In the genomic region with DNA sequence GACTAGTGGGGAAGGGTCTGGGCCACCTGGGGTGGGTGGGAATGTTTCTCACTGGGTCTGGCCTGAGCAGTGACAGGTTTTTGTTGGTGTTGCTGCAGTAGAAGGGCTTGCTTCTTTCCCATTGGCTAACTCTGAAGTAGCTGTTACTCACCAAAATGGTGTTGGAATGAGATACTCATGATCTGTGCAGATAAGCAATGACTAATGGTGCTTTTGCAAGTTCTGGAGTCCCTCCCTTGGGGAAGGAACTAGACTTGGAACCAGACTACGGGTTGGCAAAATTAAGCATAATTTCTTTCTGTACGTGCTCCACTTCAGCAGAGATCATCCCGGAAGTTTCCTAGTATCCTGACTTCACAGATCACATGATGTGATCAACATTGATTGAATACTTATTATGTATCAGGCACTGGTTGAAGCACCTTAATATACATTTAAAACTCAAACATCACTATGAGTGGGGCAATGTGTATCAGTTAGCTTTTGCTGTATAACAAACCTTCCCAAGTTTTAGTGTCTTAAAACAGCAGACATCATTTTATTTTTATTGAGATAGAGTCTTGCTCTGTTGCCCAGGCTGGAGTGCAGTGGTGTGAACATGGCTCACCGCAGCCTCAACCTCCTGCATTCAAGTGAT, we compare ENCODE assay signal across 21 cellular contexts. TPM values are rescaled to one million over a fixed set of nuclear protein-coding genes. Genes with fewer than 3 reads are reported as not detected.
DNase-seq lines count a peak whose midpoint lies in the region; ATAC-seq, FAIRE-seq and TF ChIP-seq lines count a peak whose summit lies in the region.
"Had no signal": no experiment of that assay in that cellular context is flagged by ENCODE, and none has a peak within 500 bp of the region (broad histone marks: within the 10 kb centered on the region; RNA-seq: fewer than 3 reads in every experiment).

No MANE protein-coding gene starts in this region.

- H3K36me3 Mint-ChIP-seq in CD8-positive, alpha-beta memory T cell = peaks cover 0 to 4% (median 0%) of the 10 kb centered on the region in 3 donors
- H3K36me3 Mint-ChIP-seq: IgD-negative memory B cell had no signal

- 33% methylated on average over 4 of the region's 4 CpGs for WGBS in K562 (ENCODE audit: insufficient coverage, low coverage, missing lambda C conversion rate)

- H3K4me1 Mint-ChIP-seq in CD8-positive, alpha-beta memory T cell = no peaks in the 10 kb centered on the region

- H3K9ac ChIP-seq in K562 (ENCODE audit: insufficient read depth in 1 of 2, low read depth in 2 of 2, low read length in 2 of 2) (no peak overlapping the region), keratinocyte (ENCODE audit: control insufficient read depth, extremely low read depth, insufficient read depth, low read length) (no peak overlapping the region)
- H3K9ac ChIP-seq: BLaER1 treated with 17β-estradiol and CSF1 and Interleukin-3, amounts not matched to agents 10 nM and 100 nM had no signal

- H4K20me1 ChIP-seq in K562 (replicated peaks; ENCODE audit: control insufficient read depth, insufficient read depth, low read length) (no peaks in the 10 kb centered on the region), keratinocyte (ENCODE audit: control insufficient read depth, extremely low read depth, insufficient read depth, low read length) (no peaks in the 10 kb centered on the region)
- H4K20me1 ChIP-seq: BLaER1 treated with 17β-estradiol and CSF1 and Interleukin-3, amounts not matched to agents 10 nM and 100 nM had no signal

- no peaks in the 10 kb centered on the region for H3K4me1 ChIP-seq in CD8-positive, alpha-beta memory T cell (ENCODE audit: insufficient read depth, low read length)
- H3K4me1 ChIP-seq in K562 (replicated peaks in 1 of 2; ENCODE audit: control insufficient read depth in 2 of 2, insufficient read depth in 2 of 2, low read length in 2 of 2) (peaks cover 7 to 20% of the 10 kb centered on the region in 2 experiments; a peak in 3 of 5 replicates), keratinocyte (ENCODE audit: control insufficient read depth, extremely low read depth, insufficient read depth, low read length) (no peaks in the 10 kb centered on the region), right atrium auricular region (no peaks in the 10 kb centered on the region)
- H3K4me1 ChIP-seq: body of pancreas, pancreas had no signal

- peak overlapping the region; percentile 2 for H3K27ac ChIP-seq in CD8-positive, alpha-beta memory T cell (ENCODE audit: low read depth, low read length)
- peak overlapping the region; percentile 57; the same call in 2 of the 3 replicates for H3K27ac ChIP-seq in K562 (ENCODE audit: extremely low read depth, low read depth, low read length)
- no peak overlapping the region for H3K27ac ChIP-seq in keratinocyte (ENCODE audit: control insufficient read depth, insufficient read depth, low read length)
- H3K27ac ChIP-seq in right atrium auricular region = no peak overlapping the region
- H3K27ac ChIP-seq: BLaER1 treated with 17β-estradiol and CSF1 and Interleukin-3, amounts not matched to agents 10 nM and 100 nM; body of pancreas; pancreas; VCaP had no signal

- H3K79me2 ChIP-seq in K562 (ENCODE audit: control insufficient read depth, insufficient read depth, low read length) (no peaks in the 10 kb centered on the region), keratinocyte (ENCODE audit: control insufficient read depth, insufficient read depth, low read length) (no peaks in the 10 kb centered on the region)

- no peak for DNase-seq in CD8-positive, alpha-beta memory T cell
- peak; percentile 23 for DNase-seq in LHCN-M2 (ENCODE audit: low read depth)
- DNase-seq in K562 (ENCODE audit: extremely low read depth in 1 of 4, low spot score in 3 of 4) = peak; percentile 73 to 84 (median 80)
- DNase-seq in keratinocyte (ENCODE audit: low read depth, low spot score) = peak; percentile 75
- DNase-seq in superior temporal gyrus (ENCODE audit: extremely low spot score) = no peak
- no peak for DNase-seq in right atrium auricular region (ENCODE audit: low spot score)
- DNase-seq: activated CD8-positive, alpha-beta memory T cell treated with anti-CD3 and anti-CD28 coated beads for 24 hours; body of pancreas; effector memory CD4-positive, alpha-beta T cell; kidney; NCI-H1436; NCI-H345; pancreas; stimulated activated CD4-positive, alpha-beta T cell treated with anti-CD3 and anti-CD28 coated beads, Interleukin-12 subunit alpha, Interleukin-12 subunit beta, amount 100 ng/mL, for 4 hours had no signal

- dilution Hi-C loops in keratinocyte (cut with MboI; ENCODE audit: extremely low pct_ligation_motif_present, low sequenced_read_pairs) = no loop called here

- no peaks in the 10 kb centered on the region for H3K9me3 Mint-ChIP-seq in CD8-positive, alpha-beta memory T cell

- TF ChIP-seq RAD21 in K562 (CRISPR knock-in tag; conservative IDR thresholded peaks at IDR 0.05 in 1 of 2, IDR thresholded peaks at IDR 0.05 in 1 of 2) = no peak

- peak; percentile 78 for TF ChIP-seq EP300 in K562 (IDR thresholded peaks at IDR 0.05; ENCODE audit: low read length)

- no TSS peak for BruUV-seq in K562 (replicated peaks; lab: Mats Ljungman, UMichigan)

- ATAC-seq in K562 (peak; percentile 96), HG03045 (IDR thresholded peaks at IDR 0.05; ENCODE audit: unreplicated experiment) (no peak), HG03521 (IDR thresholded peaks at IDR 0.05; ENCODE audit: unreplicated experiment) (no peak)
- ATAC-seq: body of pancreas, pancreas had no signal

- H3K4me2 ChIP-seq in K562 (ENCODE audit: insufficient read depth, low read length) (peak overlapping the region; percentile 0; the same call in 1 of the 2 replicates), keratinocyte (ENCODE audit: control insufficient read depth, extremely low read depth, insufficient read depth, low read depth, low read length) (peak overlapping the region; percentile 41)

- H3K4me3 Mint-ChIP-seq in CD8-positive, alpha-beta memory T cell = no peak overlapping the region
- H3K4me3 Mint-ChIP-seq: IgD-negative memory B cell had no signal

- H3K36me3 ChIP-seq in CD8-positive, alpha-beta memory T cell (ENCODE audit: insufficient read depth, low read length) = no peaks in the 10 kb centered on the region
- H3K36me3 ChIP-seq in K562 (ENCODE audit: control insufficient read depth, insufficient read depth, low read length) = no peaks in the 10 kb centered on the region
- no peaks in the 10 kb centered on the region for H3K36me3 ChIP-seq in keratinocyte (ENCODE audit: control insufficient read depth in 2 of 2, extremely low read depth in 1 of 2, insufficient read depth in 2 of 2, low read length in 2 of 2)
- H3K36me3 ChIP-seq in right atrium auricular region = no peaks in the 10 kb centered on the region
- H3K36me3 ChIP-seq: BLaER1 treated with 17β-estradiol and CSF1 and Interleukin-3, amounts not matched to agents 10 nM and 100 nM; pancreas had no signal

- peak; percentile 92 for FAIRE-seq in K562 (lab: Jason Lieb, UNC)
- peak; percentile 81 for FAIRE-seq in keratinocyte (lab: Jason Lieb, UNC)
- FAIRE-seq: kidney, pancreas had no signal

- in situ Hi-C loops in K562 (cut with MboI) = no loop called here

- TF ChIP-seq CTCF in K562 (IDR thresholded peaks at IDR 0.05 in 2 of 3, conservative IDR thresholded peaks at IDR 0.05 in 1 of 3; ENCODE audit: insufficient read depth in 2 of 3, low read depth in 1 of 3, low read length in 3 of 3) (no peak), keratinocyte (optimal IDR thresholded peaks at IDR 0.05 in 1 of 3, IDR thresholded peaks at IDR 0.05 in 1 of 3, conservative IDR thresholded peaks at IDR 0.05 in 1 of 3; ENCODE audit: extremely low read depth in 1 of 3, insufficient read depth in 2 of 3, low read length in 3 of 3) (no peak), right atrium auricular region (IDR thresholded peaks at IDR 0.05) (no peak)

- H2AFZ ChIP-seq in K562 (ENCODE audit: low read depth, low read length) (peak overlapping the region; percentile 73), keratinocyte (ENCODE audit: control insufficient read depth, low read length) (peak overlapping the region; percentile 33)

- H3K27ac Mint-ChIP-seq in CD8-positive, alpha-beta memory T cell = no peak overlapping the region
- H3K27ac Mint-ChIP-seq: IgD-negative memory B cell had no signal

- H3K9me1 ChIP-seq in K562 (ENCODE audit: control insufficient read depth, insufficient read depth, low read length) (no peaks in the 10 kb centered on the region), keratinocyte (ENCODE audit: control insufficient read depth, extremely low read depth, insufficient read depth, low read length) (no peaks in the 10 kb centered on the region)

- POLR2A ChIA-PET in CD8-positive, alpha-beta memory T cell (lab: Charles Lee) = no interaction called here
- POLR2A ChIA-PET in K562 (lab: Yijun Ruan, JAX) = interaction anchor here (0.5 to 1.0 kb wide), 5 partner anchors 14 to 349 kb away, joined by 3 read pairs; no protein-coding TSS in a partner anchor

- CTCF ChIA-PET in CD8-positive, alpha-beta memory T cell (lab: Charles Lee) = no interaction called here
- CTCF ChIA-PET in K562 (lab: Yijun Ruan, JAX; ENCODE audit: low intra/inter-chr PET ratio) = no interaction called here

- TF ChIP-seq POLR2A in K562 (conservative IDR thresholded peaks at IDR 0.05) = no peak

- H3K27me3 ChIP-seq in CD8-positive, alpha-beta memory T cell (ENCODE audit: insufficient read depth, low read length, poor library complexity, severe bottlenecking) = no peaks in the 10 kb centered on the region
- H3K27me3 ChIP-seq in K562 (ENCODE audit: control insufficient read depth in 2 of 2, insufficient read depth in 2 of 2, low read length in 2 of 2) (no peaks in the 10 kb centered on the region; a peak in 1 of 5 replicates), keratinocyte (ENCODE audit: control insufficient read depth, extremely low read depth, insufficient read depth, low read length) (no peaks in the 10 kb centered on the region), right atrium auricular region (no peaks in the 10 kb centered on the region)
- H3K27me3 ChIP-seq: body of pancreas, pancreas had no signal

- no peaks in the 10 kb centered on the region for H3K9me3 ChIP-seq in CD8-positive, alpha-beta memory T cell (ENCODE audit: low read length)
- H3K9me3 ChIP-seq in K562 (replicated peaks; ENCODE audit: control insufficient read depth, insufficient read depth, low read depth, low read length) = peaks cover 4% of the 10 kb centered on the region; the same call in 1 of the 2 replicates
- H3K9me3 ChIP-seq in keratinocyte (ENCODE audit: control insufficient read depth, low read depth, low read length) = no peaks in the 10 kb centered on the region
- no peaks in the 10 kb centered on the region for H3K9me3 ChIP-seq in right atrium auricular region
- H3K9me3 ChIP-seq: body of pancreas, pancreas had no signal

- H3K4me3 ChIP-seq in CD8-positive, alpha-beta memory T cell (ENCODE audit: low read length) = no peak overlapping the region
- no peak overlapping the region for H3K4me3 ChIP-seq in K562
- H3K4me3 ChIP-seq in keratinocyte (ENCODE audit: control insufficient read depth in 2 of 3, extremely low read depth in 1 of 3, insufficient read depth in 2 of 3, low read depth in 1 of 3, low read length in 3 of 3) = no peak overlapping the region
- no peak overlapping the region for H3K4me3 ChIP-seq in right atrium auricular region
- H3K4me3 ChIP-seq: BLaER1 treated with 17β-estradiol and CSF1 and Interleukin-3, amounts not matched to agents 10 nM and 100 nM; body of pancreas; pancreas had no signal

- intact Hi-C loops in K562 (cut with micrococcal nuclease) = no loop called here

- peaks cover 5 to 40% of the 10 kb centered on the region in 2 donors for H3K27me3 Mint-ChIP-seq in CD8-positive, alpha-beta memory T cell

RNA-seq across cellular contexts. Expression of a gene that starts 30.1 kb away (rescaled TPM):
- total RNA-seq in CD8-positive, alpha-beta memory T cell = not detected
- not detected for polyA plus RNA-seq in CD8-positive, alpha-beta memory T cell
- total RNA-seq in LHCN-M2 (2014; rRNA removed) (not detected in 2 replicates), K562 (2014; rRNA removed) (0.50 and 1.1 TPM in 2 replicates), K562 (2014; rRNA removed; fragmentation: Illumina TruSeq; extraction: Trizol) (0.80 and 0.83 TPM in 2 replicates), K562 (2015; rRNA removed; fragmentation: Illumina TruSeq; extraction: Trizol) (0.76 and 0.87 TPM in 2 replicates), K562 (2021) (0.95 and 1.1 TPM in 2 replicates), right atrium auricular region (not detected)
- polyA plus RNA-seq in LHCN-M2 (2012) = not detected
- total RNA-seq in K562 (2011; cell fraction: chromatin; rRNA removed; ENCODE audit: low replicate concordance) = 0.39 and 0.46 TPM in 2 replicates
- total RNA-seq in K562 (2011; cell fraction: nucleolus; rRNA removed) = 0.33 and 0.39 TPM in 2 replicates
- 0.51 and 0.84 TPM in 2 replicates for total RNA-seq in K562 (2011; cell fraction: nucleoplasm; rRNA removed)
- polyA plus RNA-seq in K562 (2011; rRNA removed) (0.43 and 0.85 TPM in 2 replicates), K562 (2014; fragmentation: Illumina TruSeq; extraction: Trizol) (0.78 and 1.1 TPM in 2 replicates), K562 (2014; fragmentation: Nextera tagmentation; extraction: Ambion mirVana) (under 1 TPM; 0.23 to 0.45 TPM), K562 (2014; rRNA removed) (1.1 and 1.2 TPM in 2 replicates), keratinocyte (0.07 to 0.22 TPM (median 0.20 TPM) in 3 replicates)
- 0.38 and 0.52 TPM in 2 replicates for polyA plus RNA-seq in K562 (2011; cell fraction: cytosol; rRNA removed)
- 0.24 and 1.1 TPM in 2 replicates for polyA plus RNA-seq in K562 (2011; cell fraction: nucleus; rRNA removed)
- 1.2 and 1.9 TPM in 2 replicates for polyA plus RNA-seq in K562 (2012)
- polyA minus RNA-seq in K562 (2011; rRNA and poly(A)+ RNA removed) = 0.21 and 0.67 TPM in 2 replicates
- 0.57 TPM in 1 of 2 replicates, not detected in the other for polyA minus RNA-seq in K562 (2011; cell fraction: cytosol; rRNA and poly(A)+ RNA removed)
- polyA minus RNA-seq in K562 (2011; cell fraction: nucleus; rRNA and poly(A)+ RNA removed) = 0.22 and 0.40 TPM in 2 replicates
- polyA plus RNA-seq in keratinocyte (2011; ENCODE audit: low read depth) = 1.3 TPM
- 0.09 and 0.10 TPM in 2 replicates for polyA plus RNA-seq in keratinocyte (2011; cell fraction: cytosol; rRNA removed)
- 0.14 and 0.16 TPM in 2 replicates for polyA plus RNA-seq in keratinocyte (2011; cell fraction: nucleus; rRNA removed)
- polyA plus RNA-seq in keratinocyte (2012; ENCODE audit: low replicate concordance) = 0.08 and 1.3 TPM in 2 replicates
- 0.16 TPM in 1 of 3 replicates, not detected in the others for polyA minus RNA-seq in keratinocyte
- not detected for polyA minus RNA-seq in keratinocyte (2011; cell fraction: cytosol; rRNA and poly(A)+ RNA removed)
- 0.21 TPM in 1 of 2 replicates, not detected in the other for polyA minus RNA-seq in keratinocyte (2011; cell fraction: nucleus; rRNA and poly(A)+ RNA removed)
- total RNA-seq: body of pancreas, G401, kidney, mucosa of gallbladder, pancreas had no signal
- polyA plus RNA-seq: IgD-negative memory B cell, pancreas had no signal

RNA-seq across cellular contexts. Expression of a gene that starts 50.9 kb away (rescaled TPM):
- 10 to 100 TPM; 96.5 to 98.2 TPM for total RNA-seq in CD8-positive, alpha-beta memory T cell
- 136 TPM for polyA plus RNA-seq in CD8-positive, alpha-beta memory T cell
- total RNA-seq in LHCN-M2 (2014; rRNA removed) (not detected in 2 replicates), K562 (2014; rRNA removed) (111 and 151 TPM in 2 replicates), K562 (2014; rRNA removed; fragmentation: Illumina TruSeq; extraction: Trizol) (184 and 197 TPM in 2 replicates), K562 (2015; rRNA removed; fragmentation: Illumina TruSeq; extraction: Trizol) (140 and 148 TPM in 2 replicates), K562 (2021) (199 and 214 TPM in 2 replicates), right atrium auricular region (1 to 10 TPM in 1 of 2 donors, under 1 TPM in 1; 0.93 to 3.1 TPM)
- polyA plus RNA-seq in LHCN-M2 (2012) = not detected
- total RNA-seq in K562 (2011; cell fraction: chromatin; rRNA removed; ENCODE audit: low replicate concordance) = 589 and 727 TPM in 2 replicates
- total RNA-seq in K562 (2011; cell fraction: nucleolus; rRNA removed) = 260 and 276 TPM in 2 replicates
- 490 and 887 TPM in 2 replicates for total RNA-seq in K562 (2011; cell fraction: nucleoplasm; rRNA removed)
- polyA plus RNA-seq in K562 (2011; rRNA removed) (157 and 276 TPM in 2 replicates), K562 (2014; fragmentation: Illumina TruSeq; extraction: Trizol) (161 and 185 TPM in 2 replicates), K562 (2014; fragmentation: Nextera tagmentation; extraction: Ambion mirVana) (10 to 100 TPM; 49.9 to 64.3 TPM), K562 (2014; rRNA removed) (102 and 116 TPM in 2 replicates), keratinocyte (0.05 to 0.18 TPM (median 0.10 TPM) in 3 replicates)
- 122 and 401 TPM in 2 replicates for polyA plus RNA-seq in K562 (2011; cell fraction: cytosol; rRNA removed)
- 204 and 318 TPM in 2 replicates for polyA plus RNA-seq in K562 (2011; cell fraction: nucleus; rRNA removed)
- 162 and 213 TPM in 2 replicates for polyA plus RNA-seq in K562 (2012)
- 397 and 705 TPM in 2 replicates for polyA minus RNA-seq in K562 (2011; rRNA and poly(A)+ RNA removed)
- 224 and 329 TPM in 2 replicates for polyA minus RNA-seq in K562 (2011; cell fraction: cytosol; rRNA and poly(A)+ RNA removed)
- polyA minus RNA-seq in K562 (2011; cell fraction: nucleus; rRNA and poly(A)+ RNA removed) = 155 and 218 TPM in 2 replicates
- 0.17 TPM for polyA plus RNA-seq in keratinocyte (2011; ENCODE audit: low read depth)
- 0.06 and 0.17 TPM in 2 replicates for polyA plus RNA-seq in keratinocyte (2011; cell fraction: cytosol; rRNA removed)
- 0.06 TPM in 1 of 2 replicates, not detected in the other for polyA plus RNA-seq in keratinocyte (2011; cell fraction: nucleus; rRNA removed)
- polyA plus RNA-seq in keratinocyte (2012; ENCODE audit: low replicate concordance) = 0.02 TPM in 1 of 2 replicates, not detected in the other
- 0.03 to 1.8 TPM in 2 of 3 replicates, not detected in the other for polyA minus RNA-seq in keratinocyte
- polyA minus RNA-seq in keratinocyte (2011; cell fraction: cytosol; rRNA and poly(A)+ RNA removed) = not detected
- 0.70 TPM in 1 of 2 replicates, not detected in the other for polyA minus RNA-seq in keratinocyte (2011; cell fraction: nucleus; rRNA and poly(A)+ RNA removed)
- total RNA-seq: G401 had no signal

Comparison
In these comparisons a context has a peak if more than half of its experiments do, and no peak if none do; other contexts are left out.
1. DNase-seq: peak in LHCN-M2 (single experiment), K562 (4 of 4) and keratinocyte (single experiment); none in CD8-positive, alpha-beta memory T cell (0 of 5), superior temporal gyrus (single experiment) and right atrium auricular region (single experiment).
2. H3K27ac ChIP-seq: peak in CD8-positive, alpha-beta memory T cell (single experiment) and K562 (single experiment); none in keratinocyte (single experiment) and right atrium auricular region (0 of 2).
3. RNA of a gene that starts 50.9 kb away (total RNA-seq): 111 to 887 TPM in K562 and 96.5 to 98.2 TPM in CD8-positive, alpha-beta memory T cell; 0.93 to 3.1 TPM in right atrium auricular region and not detected in LHCN-M2; every median in the first group is over 10 times any median in the second.